Comparison of ENCODE assay signal across 23 cellular contexts in the genomic region with DNA sequence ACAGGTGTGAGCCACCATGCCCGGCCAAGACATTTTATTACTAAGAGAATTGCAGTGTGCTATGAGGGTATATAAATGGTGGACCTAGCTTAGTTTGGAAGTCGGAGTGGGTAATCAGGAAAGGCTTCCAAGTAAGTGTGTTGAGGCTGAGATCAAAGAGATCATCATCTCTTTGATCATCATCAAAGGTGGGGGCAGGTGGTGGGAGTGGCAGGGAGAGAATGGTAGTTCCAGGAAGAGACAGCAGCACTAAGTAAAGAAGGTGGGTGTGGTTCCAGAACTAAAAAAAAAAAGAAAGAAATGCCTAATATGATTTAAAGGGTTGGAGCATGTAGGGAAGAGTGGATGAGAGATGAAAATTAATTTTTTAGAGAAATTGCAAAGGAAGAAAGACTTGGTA.
"Had no signal": no experiment of that assay in that cellular context is flagged by ENCODE, and none has a peak within 500 bp of the region (broad histone marks: within the 10 kb centered on the region; RNA-seq: fewer than 3 reads in every experiment).

No MANE protein-coding gene starts in this region.

- H3K27me3 ChIP-seq: stomach had no signal

- H3K4me3 ChIP-seq: lung, pancreas, stomach had no signal

- H3K9me3 Mint-ChIP-seq: endodermal cell, immature natural killer cell, naive B cell, nephron, type B pancreatic cell had no signal

- ATAC-seq: foreskin keratinocyte, left cardiac atrium, left ventricle myocardium superior, pancreas, right cardiac atrium had no signal

- H3K27ac Mint-ChIP-seq: endodermal cell, nephron, progenitor cell of endocrine pancreas, type B pancreatic cell had no signal

- H3K4me1 Mint-ChIP-seq: immature natural killer cell, nephron had no signal

- H3K4me3 Mint-ChIP-seq: endodermal cell, immature natural killer cell, naive B cell, nephron, type B pancreatic cell had no signal

- DNase-seq: dermis blood vessel endothelial cell; effector CD4-positive, alpha-beta T cell; endodermal cell; erythroblast; foreskin keratinocyte; immature natural killer cell; left cardiac atrium; left ventricle myocardium superior; mesenchymal stem cell; midbrain; naive B cell; occipital lobe; pancreas; right cardiac atrium; small intestine; stimulated activated CD4-positive, alpha-beta T cell treated with anti-CD3 and anti-CD28 coated beads, Interleukin-12 subunit alpha, Interleukin-12 subunit beta, amount 100 ng/mL, for 4 hours; stimulated activated naive CD4-positive, alpha-beta T cell; stomach; substantia nigra had no signal

- H3K27me3 Mint-ChIP-seq: naive B cell, type B pancreatic cell had no signal

- H3K27ac ChIP-seq: foreskin keratinocyte, pancreas, stomach had no signal
